Comparison of ENCODE assay signal across 8 cellular contexts in the genomic region with DNA sequence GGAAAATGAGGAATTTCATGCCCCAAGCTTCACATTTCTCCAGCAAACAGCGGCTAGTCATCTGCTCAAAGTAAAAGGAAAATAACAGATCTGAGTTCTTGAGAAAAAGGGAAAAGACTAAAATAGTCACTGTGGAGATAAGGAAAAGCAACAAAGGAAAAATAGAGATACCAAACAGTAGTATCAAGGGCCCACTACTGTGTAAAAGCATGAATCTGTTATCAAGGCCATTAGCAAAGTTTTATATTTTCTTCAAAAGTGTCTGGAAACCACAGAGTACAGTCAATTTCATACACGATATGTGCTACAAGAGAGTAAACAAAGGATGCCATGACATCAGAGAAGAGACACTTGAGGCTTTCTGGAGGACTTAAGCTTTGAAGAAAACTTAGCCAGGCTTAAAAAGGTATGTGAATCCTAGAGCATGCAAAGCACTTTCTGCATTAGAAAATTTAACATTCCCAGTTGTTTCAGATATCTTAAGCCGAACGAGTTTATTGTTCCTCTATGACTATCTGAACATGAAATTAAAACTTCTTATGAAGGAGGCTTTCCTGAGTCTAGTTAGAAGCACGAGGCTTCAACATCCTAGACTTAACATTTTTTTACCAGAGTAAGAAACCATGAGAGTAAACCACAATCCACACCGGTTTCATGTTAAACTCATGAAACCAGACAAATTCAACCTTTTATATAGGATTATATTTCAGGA. TPM values are rescaled to one million over a fixed set of nuclear protein-coding genes. Genes with fewer than 3 reads are reported as not detected.
DNase-seq lines count a peak whose midpoint lies in the region; ATAC-seq, FAIRE-seq and TF ChIP-seq lines count a peak whose summit lies in the region.

No MANE protein-coding gene starts in this region.

- no peak overlapping the region for H3K4me3 Mint-ChIP-seq in T-helper 17 cell

- no peak overlapping the region for H3K27ac Mint-ChIP-seq in T-helper 17 cell

- peaks cover 2% of the 10 kb centered on the region for H3K36me3 Mint-ChIP-seq in T-helper 17 cell (ENCODE audit: low read depth)

- TF ChIP-seq POLR2A in uterus (IDR thresholded peaks at IDR 0.05): no peak

- TF ChIP-seq CTCF in AG10803 (conservative IDR thresholded peaks at IDR 0.05; ENCODE audit: low read length) (no peak), kidney (IDR thresholded peaks at IDR 0.05; ENCODE audit: borderline replicate concordance, extremely low read depth, insufficient read depth) (no peak), uterus (IDR thresholded peaks at IDR 0.05) (no peak)

- ATAC-seq in GM18870 (IDR thresholded peaks at IDR 0.05; ENCODE audit: unreplicated experiment) (peak; percentile 30), HG03066 (IDR thresholded peaks at IDR 0.05; ENCODE audit: low read depth, unreplicated experiment) (peak; percentile 10), T-helper 17 cell (peak; percentile 60), HG02970 (IDR thresholded peaks at IDR 0.05; ENCODE audit: low FRiP score, unreplicated experiment) (no peak)

- peaks cover 16% of the 10 kb centered on the region for H3K4me1 Mint-ChIP-seq in T-helper 17 cell

- DNase-seq in AG10803 (ENCODE audit: low read depth) (peak; percentile 41), T-helper 17 cell (no peak), kidney (no peak), uterus (no peak), NCI-H1105 treated with DMSO at 0.1 percent for 48 hours (lab: John Stamatoyannopoulos, UW) (no peak)

- H3K27ac ChIP-seq in kidney (ENCODE audit: low read depth in 2 of 2, low read length in 2 of 2): peak overlapping the region in 1 of 2 donors; percentile 48
- H3K27ac ChIP-seq in uterus: peak overlapping the region; percentile 86 to 99

- H3K4me3 ChIP-seq in AG10803 (ENCODE audit: low read length): peak overlapping the region; percentile 89
- H3K4me3 ChIP-seq in kidney (ENCODE audit: low read length in 2 of 2): peak overlapping the region; percentile 95 to 99
- peak overlapping the region; percentile 70 to 92 for H3K4me3 ChIP-seq in uterus

- H3K9me3 ChIP-seq in T-helper 17 cell (ENCODE audit: control insufficient read depth, low read length, poor library complexity, severe bottlenecking) (no peaks in the 10 kb centered on the region), kidney (ENCODE audit: control insufficient read depth in 1 of 2, low read length in 2 of 2) (no peaks in the 10 kb centered on the region), uterus (no peaks in the 10 kb centered on the region)

- peaks cover 0 to 4% of the 10 kb centered on the region in 2 donors for H3K4me1 ChIP-seq in kidney (ENCODE audit: control insufficient read depth in 1 of 2, insufficient read depth in 1 of 2, low read depth in 1 of 2, low read length in 2 of 2)
- no peaks in the 10 kb centered on the region for H3K4me1 ChIP-seq in uterus

- intact Hi-C loops in kidney (cut with DNase I): no loop called here
- intact Hi-C loops in uterus (cut with DNase I; ENCODE audit: low total_unique reads): no loop called here

- H3K27me3 Mint-ChIP-seq in T-helper 17 cell: no peaks in the 10 kb centered on the region

- FAIRE-seq in kidney (lab: Jason Lieb, UNC): no peak

- H3K36me3 ChIP-seq in kidney (ENCODE audit: control insufficient read depth in 1 of 2, insufficient read depth in 2 of 2, low read length in 2 of 2) (no peaks in the 10 kb centered on the region), uterus (no peaks in the 10 kb centered on the region)

- H3K9ac ChIP-seq in kidney (ENCODE audit: low read length in 2 of 2): peak overlapping the region; percentile 85 to 97

- no peaks in the 10 kb centered on the region for H3K27me3 ChIP-seq in uterus

RNA-seq across cellular contexts. Expression of a gene that starts 1.2 kb away (rescaled TPM):
- total RNA-seq in T-helper 17 cell (10 to 100 TPM in 1 of 2 donors, 1 to 10 TPM in 1; 7.3 to 11.9 TPM), kidney (20.1 TPM), uterus (100 to 1,000 TPM in 1 of 4 donors, 10 to 100 TPM in 3; 18.8 to 123 (median 39.7) TPM)
- 7.1 TPM for polyA plus RNA-seq in kidney (ENCODE audit: insufficient read depth, low read depth, low replicate concordance)

RNA-seq across cellular contexts. Expression of a gene that starts 43.6 kb away (rescaled TPM):
- total RNA-seq in T-helper 17 cell: 100 to 1,000 TPM; 118 to 123 TPM
- total RNA-seq in kidney: 104 TPM
- polyA plus RNA-seq in kidney (ENCODE audit: insufficient read depth, low read depth, low replicate concordance): 17.4 TPM
- 100 to 1,000 TPM in 2 of 4 donors, 10 to 100 TPM in 2; 36.6 to 143 (median 97.3) TPM for total RNA-seq in uterus
